Comparison of ENCODE assay signal across 1 cellular context in the genomic region with DNA sequence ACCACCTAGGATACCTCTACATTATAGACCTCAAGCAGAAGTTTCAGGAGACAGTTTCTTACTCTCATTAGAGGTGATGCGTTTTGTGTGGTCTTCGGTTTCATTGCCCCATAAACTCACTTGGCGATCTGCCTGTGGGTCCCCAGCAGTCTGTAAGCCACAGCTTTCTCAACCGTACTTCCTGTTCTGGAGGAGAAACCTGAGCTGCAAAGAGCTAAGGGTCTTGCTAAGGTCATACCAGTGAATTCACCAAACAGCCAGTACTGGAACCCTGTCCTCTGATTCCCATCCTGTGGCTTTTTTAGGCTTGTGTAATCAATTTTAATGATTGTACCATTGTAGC.
TF ChIP-seq lines count a peak whose summit lies in the region.

No MANE protein-coding gene starts in this region.

TF ChIP-seq in HEK293, 187 proteins besides CTCF, POLR2A, EP300 and RAD21 (continued from another document):
- TF ChIP-seq, protein P1, sequence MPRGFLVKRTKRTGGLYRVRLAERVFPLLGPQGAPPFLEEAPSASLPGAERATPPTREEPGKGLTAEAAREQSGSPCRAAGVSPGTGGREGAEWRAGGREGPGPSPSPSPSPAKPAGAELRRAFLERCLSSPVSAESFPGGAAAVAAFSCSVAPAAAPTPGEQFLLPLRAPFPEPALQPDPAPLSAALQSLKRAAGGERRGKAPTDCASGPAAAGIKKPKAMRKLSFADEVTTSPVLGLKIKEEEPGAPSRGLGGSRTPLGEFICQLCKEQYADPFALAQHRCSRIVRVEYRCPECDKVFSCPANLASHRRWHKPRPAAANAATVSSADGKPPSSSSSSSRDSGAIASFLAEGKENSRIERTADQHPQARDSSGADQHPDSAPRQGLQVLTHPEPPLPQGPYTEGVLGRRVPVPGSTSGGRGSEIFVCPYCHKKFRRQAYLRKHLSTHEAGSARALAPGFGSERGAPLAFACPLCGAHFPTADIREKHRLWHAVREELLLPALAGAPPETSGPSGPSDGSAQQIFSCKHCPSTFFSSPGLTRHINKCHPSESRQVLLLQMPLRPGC (tag by site-specific recombination; IDR thresholded peaks at IDR 0.05) = no peak
- TF ChIP-seq MZF1 (tag by site-specific recombination; IDR thresholded peaks at IDR 0.05; ENCODE audit: borderline replicate concordance) = 0 out of 2 replicates have a peak, but pooled peaks have one; percentile 48
- no peak for TF ChIP-seq SALL2 (tag by site-specific recombination; IDR thresholded peaks at IDR 0.05; ENCODE audit: borderline replicate concordance)
- no peak for TF ChIP-seq ZNF394 (tag by site-specific recombination; IDR thresholded peaks at IDR 0.05; ENCODE audit: borderline replicate concordance)
- no peak for TF ChIP-seq ZNF785 (tag by site-specific recombination; IDR thresholded peaks at IDR 0.05)
- TF ChIP-seq ZNF670 (tag by site-specific recombination; IDR thresholded peaks at IDR 0.05; ENCODE audit: low read depth) = no peak
- TF ChIP-seq ZNF544 (tag by site-specific recombination; IDR thresholded peaks at IDR 0.05) = no peak
- peak; percentile 47; the same call in 1 of the 2 replicates for TF ChIP-seq FEZF1 (tag by site-specific recombination; IDR thresholded peaks at IDR 0.05)
- no peak for TF ChIP-seq SP2 (tag by site-specific recombination; IDR thresholded peaks at IDR 0.05)
